Comparison of ENCODE assay signal across 8 cellular contexts in the genomic region with DNA sequence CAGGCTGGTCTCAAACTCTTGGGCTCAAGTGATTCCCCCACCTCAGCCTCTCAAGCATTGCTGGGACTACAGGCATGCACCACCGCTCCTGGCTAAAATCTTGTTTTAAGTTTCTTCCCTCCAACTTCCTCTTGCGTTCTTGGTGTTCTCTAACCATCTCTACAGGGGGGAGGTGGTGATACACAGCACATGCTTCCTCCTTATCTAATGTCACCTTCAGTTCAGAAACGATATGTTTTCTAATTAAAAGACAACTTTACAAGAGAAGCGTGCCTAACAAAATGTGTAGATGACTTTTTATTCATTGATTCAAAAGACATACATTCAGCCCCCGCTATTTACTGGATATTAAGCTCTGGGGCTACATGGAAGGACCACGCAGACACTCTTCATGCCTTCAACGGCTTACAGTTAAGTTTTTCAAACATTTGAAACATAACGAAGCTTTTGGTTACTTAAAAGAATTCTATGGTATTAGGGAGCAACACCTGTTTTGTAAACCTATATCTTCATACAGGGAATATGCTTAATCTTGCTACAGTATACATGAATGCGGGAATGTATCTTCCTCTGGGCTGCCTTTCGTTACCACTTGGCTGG. TPM values are rescaled to one million over a fixed set of nuclear protein-coding genes. Genes with fewer than 3 reads are reported as not detected.
DNase-seq lines count a peak whose midpoint lies in the region; ATAC-seq, FAIRE-seq and TF ChIP-seq lines count a peak whose summit lies in the region.

No MANE protein-coding gene starts in this region.

- H3K9ac ChIP-seq in SK-N-MC (ENCODE audit: insufficient read length), result peak overlapping the region; percentile 96
- peak overlapping the region; percentile 63 for H3K9ac ChIP-seq in neural progenitor cell

- no peaks in the 10 kb centered on the region for H3K27me3 ChIP-seq in neural progenitor cell

- H2AFZ ChIP-seq in neural progenitor cell (replicated peaks), result peak overlapping the region; percentile 94

- peak; percentile 41 for ATAC-seq in HG03066 (IDR thresholded peaks at IDR 0.05; ENCODE audit: low read depth, unreplicated experiment)

- no peaks in the 10 kb centered on the region for H4K20me1 ChIP-seq in neural progenitor cell (ENCODE audit: low read depth)

- H3K4me3 Mint-ChIP-seq in neural progenitor cell, result peak overlapping the region; percentile 99

- peaks cover 26% of the 10 kb centered on the region for H3K4me1 Mint-ChIP-seq in neural progenitor cell

- H3K9me3 ChIP-seq in SK-N-MC (ENCODE audit: low read depth, low read length) (no peaks in the 10 kb centered on the region), neural progenitor cell (ENCODE audit: low read depth) (no peaks in the 10 kb centered on the region)

- TF ChIP-seq CTCF in 22Rv1 (IDR thresholded peaks at IDR 0.05) (no peak), epithelial cell of proximal tubule (conservative IDR thresholded peaks at IDR 0.05; ENCODE audit: low read depth, low read length) (no peak), neural progenitor cell (IDR thresholded peaks at IDR 0.05) (no peak)

- H3K9me3 Mint-ChIP-seq in neural progenitor cell, result no peaks in the 10 kb centered on the region

- H3K36me3 Mint-ChIP-seq in neural progenitor cell, result peaks cover 17% of the 10 kb centered on the region

- in situ Hi-C loops in ACHN (cut with HindIII; ENCODE audit: low pct_ligation_motif_present, low pct_unique_long_range_greater_than_20kb, low sequenced_read_pairs), result no loop called here

- H3K36me3 ChIP-seq in SK-N-MC (ENCODE audit: insufficient read depth, low read length) (peaks cover 21% of the 10 kb centered on the region), neural progenitor cell (peaks cover 17% of the 10 kb centered on the region)

- H3K4me3 ChIP-seq in SK-N-MC, result peak overlapping the region; percentile 82
- peak overlapping the region; percentile 71 for H3K4me3 ChIP-seq in epithelial cell of proximal tubule (ENCODE audit: low read depth, low read length)
- peak overlapping the region; percentile 66 for H3K4me3 ChIP-seq in neural progenitor cell

- peaks cover 3% of the 10 kb centered on the region for H3K27me3 Mint-ChIP-seq in neural progenitor cell (ENCODE audit: insufficient read depth, low read depth)

- peaks cover 6% of the 10 kb centered on the region for H3F3A ChIP-seq in neural progenitor cell (ENCODE audit: low read depth)

- peaks cover 30% of the 10 kb centered on the region for H3K79me2 ChIP-seq in neural progenitor cell (ENCODE audit: low read depth)

- DNase-seq in GM18507 (ENCODE audit: extremely low spot score, insufficient read length, low read depth), result no peak
- DNase-seq in SK-N-MC (ENCODE audit: low read depth, low spot score), result no peak
- DNase-seq in epithelial cell of proximal tubule (ENCODE audit: low read depth), result no peak
- DNase-seq in neural progenitor cell (ENCODE audit: low spot score), result peak; percentile 15
- DNase-seq in SW480 (ENCODE audit: low spot score), result no peak
- DNase-seq in ACHN, result no peak

- peak overlapping the region; percentile 88 for H3K27ac ChIP-seq in 22Rv1
- H3K27ac ChIP-seq in SK-N-MC, result peak overlapping the region; percentile 69
- H3K27ac ChIP-seq in neural progenitor cell, result no peak overlapping the region

- peak overlapping the region; percentile 100 for H3K27ac Mint-ChIP-seq in neural progenitor cell

- peaks cover 7% of the 10 kb centered on the region for H3K4me1 ChIP-seq in neural progenitor cell

- peak; percentile 83 for FAIRE-seq in GM18507 (lab: Jason Lieb, UNC)

- peak overlapping the region; percentile 100 for H3K4me2 ChIP-seq in neural progenitor cell

RNA-seq across cellular contexts. Expression of a gene that starts 0.9 kb away (rescaled TPM):
- total RNA-seq in epithelial cell of proximal tubule (41.0 and 64.7 TPM in 2 replicates), neural progenitor cell (ENCODE audit: low replicate concordance) (48.2 and 55.7 TPM in 2 replicates)

RNA-seq across cellular contexts. Expression of a gene that starts 49.5 kb away (rescaled TPM):
- total RNA-seq in epithelial cell of proximal tubule (0.12 and 0.36 TPM in 2 replicates), neural progenitor cell (ENCODE audit: low replicate concordance) (1.6 and 3.5 TPM in 2 replicates)

RNA-seq across cellular contexts. Expression of a gene that starts 49.8 kb away (rescaled TPM):
- total RNA-seq in epithelial cell of proximal tubule, result 11.9 and 20.3 TPM in 2 replicates
- 35.9 and 60.0 TPM in 2 replicates for total RNA-seq in neural progenitor cell (ENCODE audit: low replicate concordance)
